ENCODE assay signal across 28 cellular contexts in the genomic region with DNA sequence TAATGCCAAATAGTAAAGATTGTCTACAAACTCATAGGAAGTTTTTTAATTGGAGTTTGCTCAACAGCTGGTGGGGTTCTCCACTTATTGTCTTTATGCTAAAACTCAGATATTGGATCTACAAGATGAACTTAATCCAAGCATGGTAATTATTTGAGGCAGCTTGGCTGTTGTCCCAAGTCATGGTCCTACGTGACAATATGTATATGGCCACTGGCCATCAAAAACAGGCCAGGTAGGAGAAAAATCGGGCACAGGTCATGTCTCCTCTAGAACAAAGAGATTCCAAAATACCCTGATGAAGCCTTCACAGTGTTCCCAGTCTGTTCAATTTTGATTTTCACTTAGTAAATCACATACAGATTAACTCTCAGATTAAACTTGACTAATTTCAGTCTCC.
"Had no signal": no experiment of that assay in that cellular context is flagged by ENCODE, and none has a peak within 500 bp of the region (broad histone marks: within the 10 kb centered on the region; RNA-seq: fewer than 3 reads in every experiment).

No MANE protein-coding gene starts in this region.

- H3K27me3 ChIP-seq: esophagus muscularis mucosa, esophagus squamous epithelium, foreskin keratinocyte, gastrocnemius medialis, gastroesophageal sphincter, heart left ventricle, heart right ventricle, hepatocyte had no signal

- H3K4me2 ChIP-seq: hepatocyte had no signal

- H3K36me3 ChIP-seq: esophagus muscularis mucosa, esophagus squamous epithelium, gastrocnemius medialis, gastroesophageal sphincter, heart left ventricle, heart right ventricle had no signal

- H3K9me3 ChIP-seq: esophagus muscularis mucosa, esophagus squamous epithelium, gastrocnemius medialis, gastroesophageal sphincter, heart left ventricle, heart right ventricle had no signal

- H3K4me3 ChIP-seq: coronary artery, dorsolateral prefrontal cortex, esophagus muscularis mucosa, esophagus squamous epithelium, gastrocnemius medialis, gastroesophageal sphincter, heart left ventricle, heart right ventricle, hepatocyte had no signal

- H3K4me1 ChIP-seq: esophagus squamous epithelium, gastrocnemius medialis, heart left ventricle, heart right ventricle had no signal

- H3K79me2 ChIP-seq: hepatocyte had no signal

- ATAC-seq: effector memory CD8-positive, alpha-beta T cell; esophagus mucosa; foreskin keratinocyte; gastrocnemius medialis; gastroesophageal sphincter; heart left ventricle; heart right ventricle had no signal

- DNase-seq: cortex of kidney; dermis blood vessel endothelial cell; dorsolateral prefrontal cortex; effector CD4-positive, alpha-beta T cell; effector CD8-positive, alpha-beta T cell; effector memory CD4-positive, alpha-beta T cell; effector memory CD8-positive, alpha-beta T cell; endodermal cell; erythroblast; esophagus squamous epithelium; foreskin fibroblast; foreskin keratinocyte; foreskin melanocyte; gastrocnemius medialis; glutamatergic neuron; head of caudate nucleus; heart left ventricle; heart right ventricle; hippocampal formation had no signal

- FAIRE-seq: endometrium, endothelial cell of umbilical vein, frontal cortex had no signal

- H2AFZ ChIP-seq: hepatocyte had no signal

- H3K27ac ChIP-seq: coronary artery, dorsolateral prefrontal cortex, epithelial cell of prostate, esophagus muscularis mucosa, esophagus squamous epithelium, foreskin keratinocyte, gastrocnemius medialis, gastroesophageal sphincter, heart left ventricle, heart right ventricle, hepatocyte had no signal
